28 cellular contexts compared by ENCODE assay signal in the genomic region with DNA sequence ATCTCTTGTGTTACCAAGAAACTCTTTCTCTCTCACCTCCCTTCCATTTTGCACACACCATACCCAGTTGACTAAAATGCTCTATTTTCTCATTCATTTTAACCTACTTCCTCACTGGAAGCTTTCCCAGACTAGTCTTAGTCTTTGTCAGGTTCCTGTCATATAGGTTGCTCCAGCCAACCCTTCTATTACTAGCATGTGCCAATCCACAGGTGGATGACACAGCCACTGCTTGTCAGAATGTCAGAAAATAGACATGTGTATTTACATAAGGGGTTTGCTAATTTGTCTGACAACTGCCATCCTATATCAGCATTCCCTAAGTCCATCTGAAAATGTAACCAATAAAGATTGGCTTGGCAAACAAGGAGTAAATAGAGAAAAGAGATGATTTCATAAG.
"Had no signal": no experiment of that assay in that cellular context is flagged by ENCODE, and none has a peak within 500 bp of the region (broad histone marks: within the 10 kb centered on the region; RNA-seq: fewer than 3 reads in every experiment).

No MANE protein-coding gene starts in this region.

- H3K27me3 ChIP-seq: Peyer's patch, SJSA1 had no signal

- FAIRE-seq: K562 had no signal

- ATAC-seq: K562 had no signal

- H3K36me3 ChIP-seq: Peyer's patch, SJSA1 had no signal

- H3K4me3 ChIP-seq: K562, Peyer's patch, SJSA1 had no signal

- DNase-seq: Kasumi-1, KG1, MM.1S, MV-4-11, NCI-H1092, NCI-H1105, NCI-H1417 treated with DMSO at 0.1 percent for 48 hours, NCI-H1436 treated with DMSO at 0.1 percent for 48 hours, NCI-H187, NCI-H1930, NCI-H2029 treated with DMSO at 0.1 percent for 48 hours, NCI-H2081 treated with DMSO at 0.1 percent for 48 hours, NCI-H2107, NCI-H2171, NCI-H345, NCI-H446, NCI-H510A treated with DMSO at 0.1 percent for 48 hours, NCI-H524 treated with DMSO at 0.1 percent for 48 hours, NCI-H526 treated with DMSO at 0.1 percent for 48 hours, NCI-H774, Peyer's patch, Right ventricle myocardium superior, RPMI8226, SHP77 treated with DMSO at 0.1 percent for 48 hours, SK-N-SH, SW 1271 had no signal
